10 cellular contexts compared by ENCODE assay signal in genomic region chr14:89137514-89138163, GRCh38.
DNase-seq lines count a peak whose midpoint lies in the region; ATAC-seq and TF ChIP-seq lines count a peak whose summit lies in the region.
"Had no signal": no experiment of that assay in that cellular context is flagged by ENCODE, and none has a peak within 500 bp of the region (broad histone marks: within the 10 kb centered on the region; RNA-seq: fewer than 3 reads in every experiment).

No MANE protein-coding gene starts in this region.

- peak; percentile 97 for DNase-seq in AG20443 (ENCODE audit: low spot score)
- DNase-seq in NCI-H226: peak; percentile 92
- DNase-seq in colonic mucosa: peak; percentile 31
- peak; percentile 85 for DNase-seq in mesenchymal stem cell
- DNase-seq in DMS153 (lab: John Stamatoyannopoulos, UW): no peak
- DNase-seq in NCI-H146 (lab: John Stamatoyannopoulos, UW): no peak
- DNase-seq: amygdala, KG1 had no signal

- H2BK15ac ChIP-seq in mesenchymal stem cell (ENCODE audit: low read depth, poor library complexity, severe bottlenecking): no peak overlapping the region

- H3K36me3 ChIP-seq in colonic mucosa (no peaks in the 10 kb centered on the region), mesenchymal stem cell (ENCODE audit: control insufficient read depth in 1 of 2, insufficient read depth in 2 of 2, low read depth in 1 of 2, low read length in 2 of 2) (no peaks in the 10 kb centered on the region)

- no peak overlapping the region for H2BK12ac ChIP-seq in mesenchymal stem cell (ENCODE audit: low read length in 2 of 2)

- no peak overlapping the region for H2BK5ac ChIP-seq in mesenchymal stem cell (ENCODE audit: low read depth, low read length, poor library complexity, severe bottlenecking)

- no peak for TF ChIP-seq CTCF in colonic mucosa (IDR thresholded peaks at IDR 0.05)

- H3K27me3 ChIP-seq in colonic mucosa (no peaks in the 10 kb centered on the region), mesenchymal stem cell (ENCODE audit: control insufficient read depth in 1 of 2, insufficient read depth in 1 of 2, low read length in 2 of 2) (no peaks in the 10 kb centered on the region)

- H3K4me2 ChIP-seq in mesenchymal stem cell (ENCODE audit: low read length, poor library complexity, severe bottlenecking): no peak overlapping the region

- no peak overlapping the region for H2BK120ac ChIP-seq in mesenchymal stem cell (ENCODE audit: low read depth, low read length)

- H3K4me3 ChIP-seq in colonic mucosa: no peak overlapping the region
- H3K4me3 ChIP-seq in mesenchymal stem cell (ENCODE audit: insufficient read depth in 1 of 2, low read depth in 1 of 2, low read length in 2 of 2): peak overlapping the region in 1 of 2 experiments; percentile 23

- WGBS in mesenchymal stem cell: 30% methylated on average over 5 of the region's 7 CpGs

- H3K4me1 ChIP-seq in colonic mucosa (no peaks in the 10 kb centered on the region), mesenchymal stem cell (ENCODE audit: control insufficient read depth, insufficient read depth, low read depth, low read length) (peaks cover 15% of the 10 kb centered on the region)

- H2AK5ac ChIP-seq in mesenchymal stem cell (ENCODE audit: low read length, severe bottlenecking): no peak overlapping the region

- H3K27ac ChIP-seq in colonic mucosa (no peak overlapping the region), mesenchymal stem cell (ENCODE audit: low read length, poor library complexity, severe bottlenecking) (peak overlapping the region; percentile 34)

- no peak overlapping the region for H3K14ac ChIP-seq in mesenchymal stem cell (ENCODE audit: low read length in 2 of 2)

- no peaks in the 10 kb centered on the region for H3K9me3 ChIP-seq in colonic mucosa
- peaks cover 9% of the 10 kb centered on the region for H3K9me3 ChIP-seq in mesenchymal stem cell (ENCODE audit: control insufficient read depth, low read length)

- no peak overlapping the region for H4K91ac ChIP-seq in mesenchymal stem cell (ENCODE audit: low read length)

- no peak overlapping the region for H3K4ac ChIP-seq in mesenchymal stem cell (ENCODE audit: low read depth in 1 of 2, low read length in 2 of 2)

- no peak overlapping the region for H2AFZ ChIP-seq in mesenchymal stem cell (ENCODE audit: low read depth, low read length)

- H3K9ac ChIP-seq in colonic mucosa (ENCODE audit: low read depth in 2 of 2, low read length in 2 of 2): no peak overlapping the region
- H3K9ac ChIP-seq in mesenchymal stem cell (ENCODE audit: low read length): no peak overlapping the region

- H4K8ac ChIP-seq in mesenchymal stem cell (ENCODE audit: low read length): peak overlapping the region; percentile 40

- H3K18ac ChIP-seq in mesenchymal stem cell (ENCODE audit: low read depth in 1 of 2, low read length in 2 of 2): peak overlapping the region; percentile 19 to 42

- H3K79me1 ChIP-seq in mesenchymal stem cell (replicated peaks; ENCODE audit: low read length, poor library complexity, severe bottlenecking): no peaks in the 10 kb centered on the region

- H3K23ac ChIP-seq in mesenchymal stem cell (ENCODE audit: low read length in 2 of 2): no peak overlapping the region

- intact Hi-C loops in colonic mucosa (cut with DNase I): no loop called here

- ATAC-seq in HG02623 (IDR thresholded peaks at IDR 0.05; ENCODE audit: unreplicated experiment): no peak
- no peak for ATAC-seq in activated CD4-positive, CD25-positive, alpha-beta regulatory T cell treated with anti-CD3 and anti-CD28 coated beads, Interleukin-2, amount 50 U/mL, for 24 hours

Comparison
In these comparisons a context has a peak if more than half of its experiments do, and no peak if none do; other contexts are left out.
1. DNase-seq: peak in AG20443 (single experiment), NCI-H226 (single experiment), colonic mucosa (single experiment) and mesenchymal stem cell (single experiment); none in DMS153 (single experiment) and NCI-H146 (single experiment).